ENCODE assay signal across 12 cellular contexts in the genomic region with DNA sequence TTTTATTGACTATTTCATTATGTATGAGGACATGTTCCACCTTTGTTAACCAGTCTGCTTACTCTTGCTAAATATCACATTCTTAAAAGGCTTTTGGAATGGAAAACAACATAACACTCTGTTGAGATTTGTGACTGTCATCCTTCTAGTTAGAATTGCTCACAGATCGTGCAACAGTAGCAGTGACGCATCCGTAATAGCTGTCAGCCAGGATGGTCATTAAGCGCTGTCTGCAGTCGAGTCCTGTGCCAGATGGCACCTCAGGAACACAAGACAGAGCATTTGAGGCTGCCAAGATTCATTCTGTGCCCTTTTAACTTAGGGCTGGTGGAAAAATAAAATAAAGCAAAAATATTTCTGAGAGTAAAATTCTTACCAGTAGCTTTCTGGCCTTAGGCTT.
DNase-seq lines count a peak whose midpoint lies in the region; ATAC-seq and TF ChIP-seq lines count a peak whose summit lies in the region.
"Had no signal": no experiment of that assay in that cellular context is flagged by ENCODE, and none has a peak within 500 bp of the region (broad histone marks: within the 10 kb centered on the region; RNA-seq: fewer than 3 reads in every experiment).

No MANE protein-coding gene starts in this region.

- H2BK120ac ChIP-seq in trophoblast cell (ENCODE audit: insufficient read depth, low read length, poor library complexity): no peak overlapping the region

- H2AK5ac ChIP-seq in trophoblast cell (ENCODE audit: low read length): no peak overlapping the region

- no peak overlapping the region for H3K4ac ChIP-seq in trophoblast cell (ENCODE audit: low read depth, low read length)

- H3K4me2 ChIP-seq in trophoblast cell (ENCODE audit: low read length): no peak overlapping the region

- no peaks in the 10 kb centered on the region for H3K4me1 ChIP-seq in trophoblast cell (ENCODE audit: control insufficient read depth in 1 of 2, insufficient read depth in 2 of 2, low read length in 2 of 2)
- H3K4me1 ChIP-seq in sigmoid colon: peaks cover 0 to 16% (median 2%) of the 10 kb centered on the region in 4 donors

- H4K8ac ChIP-seq in trophoblast cell (ENCODE audit: low read depth, low read length): no peak overlapping the region

- no peaks in the 10 kb centered on the region for H3K79me1 ChIP-seq in trophoblast cell (ENCODE audit: low read length)

- H3K4me3 ChIP-seq in MG63 (no peak overlapping the region), epithelial cell of esophagus (ENCODE audit: low read length) (no peak overlapping the region), trophoblast cell (ENCODE audit: low read depth, low read length) (no peak overlapping the region), sigmoid colon (no peak overlapping the region)

- no peak overlapping the region for H3K23ac ChIP-seq in trophoblast cell (ENCODE audit: low read length)

- no peak for TF ChIP-seq POLR2A in sigmoid colon (IDR thresholded peaks at IDR 0.05)

- H3K14ac ChIP-seq in trophoblast cell (ENCODE audit: low read length): no peak overlapping the region

- no peak overlapping the region for H2BK5ac ChIP-seq in trophoblast cell (ENCODE audit: low read depth, low read length, poor library complexity)

- no peak for TF ChIP-seq EP300 in sigmoid colon (IDR thresholded peaks at IDR 0.05)

- no peak for ATAC-seq in HG03460 (IDR thresholded peaks at IDR 0.05; ENCODE audit: unreplicated experiment)
- ATAC-seq: activated T-helper 17 cell treated with anti-CD3 and anti-CD28 coated beads, Interleukin-2, amount 50 U/mL, for 72 hours had no signal

- H3K27ac ChIP-seq in trophoblast cell (ENCODE audit: low read depth, low read length): no peak overlapping the region
- no peak overlapping the region for H3K27ac ChIP-seq in sigmoid colon
- H3K27ac ChIP-seq: HL-60 had no signal

- H3K36me3 ChIP-seq in MG63 (no peaks in the 10 kb centered on the region), trophoblast cell (ENCODE audit: control insufficient read depth in 1 of 2, insufficient read depth in 2 of 2, low read length in 2 of 2) (no peaks in the 10 kb centered on the region), sigmoid colon (no peaks in the 10 kb centered on the region)

- no peak overlapping the region for H4K12ac ChIP-seq in trophoblast cell (ENCODE audit: low read depth, low read length)

- TF ChIP-seq CTCF in epithelial cell of esophagus (IDR thresholded peaks at IDR 0.05; ENCODE audit: insufficient read depth, low read depth, low read length, missing control alignments) (no peak), sigmoid colon (IDR thresholded peaks at IDR 0.05) (no peak)

- DNase-seq in MG63: peak; percentile 65
- DNase-seq in NCI-H82 (lab: John Stamatoyannopoulos, UW): peak; percentile 79
- peak; percentile 1 for DNase-seq in epithelial cell of esophagus (ENCODE audit: low read depth)
- peak; percentile 5 to 29 for DNase-seq in trophoblast cell
- DNase-seq in UCSD-AML1 (lab: John Stamatoyannopoulos, UW; ENCODE audit: unreplicated experiment): no peak
- no peak for DNase-seq in sigmoid colon
- DNase-seq in KG1 (lab: John Stamatoyannopoulos, UW): no peak
- DNase-seq: activated CD4-positive, alpha-beta T cell treated with anti-CD3 and anti-CD28 coated beads, Interleukin-2, amount 10 ng/mL, durations not matched to agents 24 days and 14 days; erythroblast had no signal

- no peaks in the 10 kb centered on the region for H3K79me2 ChIP-seq in trophoblast cell (ENCODE audit: control insufficient read depth, insufficient read depth, low read length, poor library complexity)

- no peak overlapping the region for H4K91ac ChIP-seq in trophoblast cell (ENCODE audit: low read depth, low read length)

- H2AFZ ChIP-seq in trophoblast cell (ENCODE audit: insufficient read depth, low read length, poor library complexity): no peak overlapping the region

- H2BK12ac ChIP-seq in trophoblast cell (ENCODE audit: low read length): no peak overlapping the region

- H3K27me3 ChIP-seq in MG63 (no peaks in the 10 kb centered on the region), trophoblast cell (ENCODE audit: insufficient read depth, low read length) (no peaks in the 10 kb centered on the region), sigmoid colon (no peaks in the 10 kb centered on the region)

- H3K18ac ChIP-seq in trophoblast cell (ENCODE audit: low read length): no peak overlapping the region

- H3K9me3 ChIP-seq in MG63 (no peaks in the 10 kb centered on the region), trophoblast cell (ENCODE audit: insufficient read depth, low read depth, low read length) (no peaks in the 10 kb centered on the region), sigmoid colon (no peaks in the 10 kb centered on the region)

- WGBS in trophoblast cell (ENCODE audit: extremely low coverage, insufficient coverage, insufficient read length): no CpG with 5 or more reads among the region's 5 CpGs
- 74 to 78% methylated on average over 5 of the region's 5 CpGs for WGBS in sigmoid colon, 2 donors

- no peak overlapping the region for H3K9ac ChIP-seq in trophoblast cell (ENCODE audit: low read length)

- intact Hi-C loops in sigmoid colon (cut with DNase I): no loop called here

Comparison
In these comparisons a context has a peak if more than half of its experiments do, and no peak if none do; other contexts are left out.
1. DNase-seq: peak in MG63 (single experiment), NCI-H82 (single experiment), epithelial cell of esophagus (single experiment) and trophoblast cell (2 of 2); none in UCSD-AML1 (single experiment), sigmoid colon (single experiment) and KG1 (single experiment).